In the genomic region with DNA sequence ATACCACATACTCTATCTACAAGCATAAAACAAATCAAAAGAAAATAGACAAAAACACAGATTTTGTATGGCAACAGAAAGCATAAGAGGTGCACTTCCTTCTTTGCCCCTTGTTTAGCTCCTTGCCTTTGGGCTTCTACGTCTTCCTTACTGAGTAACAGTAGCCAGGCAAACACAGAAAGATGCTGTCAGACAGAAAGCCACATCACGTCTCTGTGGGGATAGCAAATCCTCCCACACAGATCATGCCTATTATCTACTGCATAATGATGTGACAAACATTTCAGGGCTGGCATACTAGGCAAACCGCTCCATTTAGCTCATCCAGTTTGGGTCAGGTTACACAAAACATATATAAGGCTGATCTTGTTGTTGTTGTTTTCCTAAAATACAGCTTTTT, we compare ENCODE assay signal across 21 cellular contexts.
DNase-seq lines count a peak whose midpoint lies in the region; ATAC-seq, FAIRE-seq and TF ChIP-seq lines count a peak whose summit lies in the region.
"Had no signal": no experiment of that assay in that cellular context is flagged by ENCODE, and none has a peak within 500 bp of the region (broad histone marks: within the 10 kb centered on the region; RNA-seq: fewer than 3 reads in every experiment).

No MANE protein-coding gene starts in this region.

- TF ChIP-seq CTCF in A673 (conservative IDR thresholded peaks at IDR 0.05; ENCODE audit: low read depth, low read length), result no peak
- TF ChIP-seq CTCF in H1 (IDR thresholded peaks at IDR 0.05; ENCODE audit: control extremely low read depth in 1 of 3, insufficient read depth in 1 of 3, low read depth in 1 of 3, low read length in 3 of 3), result no peak
- no peak for TF ChIP-seq CTCF in neural progenitor cell (IDR thresholded peaks at IDR 0.05)

- H4K20me1 ChIP-seq in H1 (replicated peaks in 1 of 2; ENCODE audit: control insufficient read depth in 1 of 2, insufficient read depth in 2 of 2, low read length in 2 of 2) (no peaks in the 10 kb centered on the region), neural progenitor cell (ENCODE audit: low read depth) (no peaks in the 10 kb centered on the region)

- no peak overlapping the region for H3K9ac ChIP-seq in H1 (replicated peaks in 1 of 4; ENCODE audit: extremely low read depth in 1 of 4, low read depth in 3 of 4, low read length in 3 of 4)
- no peak overlapping the region for H3K9ac ChIP-seq in neural progenitor cell

- no peaks in the 10 kb centered on the region for H3K27me3 ChIP-seq in A673 (replicated peaks; ENCODE audit: insufficient read depth, low read depth, low read length, poor library complexity)
- no peaks in the 10 kb centered on the region for H3K27me3 ChIP-seq in H1 (replicated peaks in 1 of 4; ENCODE audit: control insufficient read depth in 3 of 4, extremely low read depth in 1 of 4, insufficient read depth in 3 of 4, low read length in 3 of 4)
- no peaks in the 10 kb centered on the region for H3K27me3 ChIP-seq in neural progenitor cell
- H3K27me3 ChIP-seq: BE2C had no signal

- no peak for TF ChIP-seq RAD21 in H1 (IDR thresholded peaks at IDR 0.05 in 1 of 2, conservative IDR thresholded peaks at IDR 0.05 in 1 of 2; ENCODE audit: low read depth in 2 of 2, low read length in 2 of 2)

- H3K27me3 Mint-ChIP-seq in neural progenitor cell (ENCODE audit: insufficient read depth, low read depth), result no peaks in the 10 kb centered on the region
- H3K27me3 Mint-ChIP-seq: CD4-positive, alpha-beta memory T cell had no signal

- H4K91ac ChIP-seq in H1 (replicated peaks; ENCODE audit: insufficient read length, low read length), result no peak overlapping the region

- H3K23ac ChIP-seq in H1 (ENCODE audit: insufficient read length), result no peak overlapping the region

- H3K27ac Mint-ChIP-seq in neural progenitor cell, result no peak overlapping the region
- H3K27ac Mint-ChIP-seq: CD4-positive, alpha-beta memory T cell had no signal

- no peak overlapping the region for H3K4me3 ChIP-seq in A673 (ENCODE audit: low read depth, low read length, poor library complexity, severe bottlenecking)
- no peak overlapping the region for H3K4me3 ChIP-seq in H1 (ENCODE audit: extremely low read depth in 1 of 4, insufficient read depth in 2 of 4, low read depth in 3 of 4, low read length in 4 of 4)
- H3K4me3 ChIP-seq in neural progenitor cell, result no peak overlapping the region

- TF ChIP-seq EP300 in H1 (IDR thresholded peaks at IDR 0.05; ENCODE audit: borderline replicate concordance in 1 of 2, low read depth in 2 of 2, low read length in 2 of 2), result no peak

- H4K8ac ChIP-seq in H1 (ENCODE audit: extremely low read depth, insufficient read depth, low read length), result no peak overlapping the region

- H2AK5ac ChIP-seq in H1 (ENCODE audit: low read depth, low read length), result no peak overlapping the region

- H2AFZ ChIP-seq in H1 (ENCODE audit: low read length) (no peak overlapping the region), neural progenitor cell (replicated peaks) (peak overlapping the region; percentile 20)

- BruUV-seq in A673 (replicated peaks; lab: Mats Ljungman, UMichigan), result no TSS peak

- H3K4ac ChIP-seq in H1 (replicated peaks; ENCODE audit: insufficient read length, low read depth, low read length), result no peak overlapping the region

- H4K5ac ChIP-seq in H1 (ENCODE audit: insufficient read length, low read depth, low read length), result no peak overlapping the region

- peaks cover 10% of the 10 kb centered on the region for H3K36me3 Mint-ChIP-seq in neural progenitor cell

- no peak overlapping the region for H2BK20ac ChIP-seq in H1 (ENCODE audit: low read length)

- no peak overlapping the region for H2BK12ac ChIP-seq in H1 (ENCODE audit: low read depth, low read length)

- no peak overlapping the region for H3K56ac ChIP-seq in H1 (replicated peaks; ENCODE audit: insufficient read length, low read depth, low read length)

- DNase-seq in A673 (ENCODE audit: low spot score) (peak; percentile 42), H54 (ENCODE audit: insufficient read length, low spot score) (no peak), H1 (ENCODE audit: low read depth in 1 of 2, low spot score in 2 of 2) (no peak), neural progenitor cell (ENCODE audit: low spot score) (no peak), inferior parietal cortex (ENCODE audit: extremely low spot score) (no peak)
- no peak for DNase-seq in activated CD8-positive, alpha-beta memory T cell treated with anti-CD3 and anti-CD28 coated beads, Interleukin-2, amount 50 U/mL, for 4 hours
- DNase-seq: BE2C; CD4-positive, alpha-beta memory T cell; COR-L47; DMS153; DMS79 treated with DMSO at 0.1 percent for 48 hours; EL had no signal

- H3K14ac ChIP-seq in H1 (ENCODE audit: insufficient read length), result no peak overlapping the region

- no peak overlapping the region for H2BK120ac ChIP-seq in H1 (replicated peaks; ENCODE audit: low read depth, low read length)

- intact Hi-C loops in A673 (cut with micrococcal nuclease; ENCODE audit: unreplicated experiment), result no loop called here

- no peaks in the 10 kb centered on the region for H3K23me2 ChIP-seq in H1 (ENCODE audit: low read depth, low read length)

- H3K4me1 ChIP-seq in A673 (ENCODE audit: insufficient read depth, low read length, poor library complexity, severe bottlenecking) (peaks cover 5% of the 10 kb centered on the region), H1 (replicated peaks in 1 of 4; ENCODE audit: control insufficient read depth in 3 of 4, insufficient read depth in 4 of 4, low read length in 3 of 4) (peaks cover 0 to 3% (median 0%) of the 10 kb centered on the region in 4 experiments; a peak in 1 of 7 replicates), neural progenitor cell (no peaks in the 10 kb centered on the region)
- H3K4me1 ChIP-seq: BE2C had no signal

- CTCF ChIA-PET in A673 (lab: Charles Lee), result no interaction called here
- CTCF ChIA-PET in H1 (lab: Charles Lee; ENCODE audit: partially characterized antibody), result interaction anchor here (0.8 to 2.6 kb wide), 16 partner anchors 10 to 418 kb away, joined by 3 to 18 read pairs (median 4); no protein-coding TSS in a partner anchor

- TF ChIP-seq POLR2A in H54 (IDR thresholded peaks at IDR 0.05; ENCODE audit: low read depth, low read length) (no peak), H1 (IDR thresholded peaks at IDR 0.05; ENCODE audit: control extremely low read depth in 1 of 2, low read depth in 2 of 2, low read length in 2 of 2) (no peak)

- H3K4me3 Mint-ChIP-seq in neural progenitor cell, result no peak overlapping the region
- H3K4me3 Mint-ChIP-seq: CD4-positive, alpha-beta memory T cell had no signal

- 86% methylated on average over 3 of the region's 3 CpGs; no CpG with 5 or more reads in 1 of the 2 experiments for WGBS in H1 (ENCODE audit: extremely low coverage in 1 of 2, insufficient coverage in 1 of 2, insufficient read length in 1 of 2, insufficient replicate concordance in 2 of 2, low coverage in 1 of 2, low lambda C conversion rate in 2 of 2, missing lambda C conversion rate in 1 of 2), 2 experiments

- H2BK5ac ChIP-seq in H1 (ENCODE audit: low read depth, low read length), result no peak overlapping the region

- no peaks in the 10 kb centered on the region for H3K9me3 ChIP-seq in A673 (ENCODE audit: low read depth, low read length, poor library complexity, severe bottlenecking)
- no peaks in the 10 kb centered on the region for H3K9me3 ChIP-seq in H1 (ENCODE audit: insufficient read depth in 2 of 2, low read depth in 1 of 2, low read length in 1 of 2)
- no peaks in the 10 kb centered on the region for H3K9me3 ChIP-seq in neural progenitor cell (ENCODE audit: low read depth)
- H3K9me3 ChIP-seq: BE2C had no signal

- no peaks in the 10 kb centered on the region for H3K36me3 ChIP-seq in A673 (ENCODE audit: insufficient read depth, low read length, poor library complexity, severe bottlenecking)
- no peaks in the 10 kb centered on the region for H3K36me3 ChIP-seq in H1 (ENCODE audit: control insufficient read depth in 2 of 4, insufficient read depth in 4 of 4, low read length in 3 of 4)
- H3K36me3 ChIP-seq in neural progenitor cell, result no peaks in the 10 kb centered on the region
- H3K36me3 ChIP-seq: BE2C had no signal

- H3F3A ChIP-seq in neural progenitor cell (ENCODE audit: low read depth), result no peaks in the 10 kb centered on the region

- no peak overlapping the region for H3K18ac ChIP-seq in H1 (ENCODE audit: extremely low read depth, low read length)

- H3K9me3 Mint-ChIP-seq in neural progenitor cell, result no peaks in the 10 kb centered on the region
- H3K9me3 Mint-ChIP-seq: CD4-positive, alpha-beta memory T cell had no signal

- H2BK15ac ChIP-seq in H1 (ENCODE audit: low read length), result no peak overlapping the region

- H3K27ac ChIP-seq in A673 (ENCODE audit: low read depth, low read length, poor library complexity, severe bottlenecking) (no peak overlapping the region), H1 (ENCODE audit: low read depth, low read length) (no peak overlapping the region), neural progenitor cell (no peak overlapping the region)
- H3K27ac ChIP-seq: C4-2B had no signal

- H3K79me2 ChIP-seq in H1 (ENCODE audit: control insufficient read depth in 1 of 2, insufficient read depth in 2 of 2, low read length in 2 of 2), result no peaks in the 10 kb centered on the region
- H3K79me2 ChIP-seq in neural progenitor cell (ENCODE audit: low read depth), result no peaks in the 10 kb centered on the region

- peaks cover 7% of the 10 kb centered on the region for H3K4me1 Mint-ChIP-seq in neural progenitor cell
- H3K4me1 Mint-ChIP-seq: CD4-positive, alpha-beta memory T cell had no signal

- H3K4me2 ChIP-seq in H1 (ENCODE audit: insufficient read depth in 1 of 2, low read depth in 2 of 2, low read length in 2 of 2) (no peak overlapping the region), neural progenitor cell (no peak overlapping the region)

- no peaks in the 10 kb centered on the region for H3K79me1 ChIP-seq in H1 (ENCODE audit: low read depth, low read length)

- POLR2A ChIA-PET in A673 (lab: Charles Lee; ENCODE audit: low non-redundant PET) (no interaction called here), H1 (lab: Charles Lee; ENCODE audit: partially characterized antibody) (no interaction called here)

- peak; percentile 33 for FAIRE-seq in H54 (lab: Jason Lieb, UNC)
- peak; percentile 24 for FAIRE-seq in H1 (lab: Jason Lieb, UNC)
- FAIRE-seq: D721Med, G401.6, GM12891, GM19239, HepG2, HTR-8/SVneo had no signal

- no peak for ATAC-seq in GM18867 (IDR thresholded peaks at IDR 0.05; ENCODE audit: unreplicated experiment)
- ATAC-seq: HCT116, HepG2 had no signal

TF ChIP-seq in H1, 55 proteins besides CTCF, POLR2A, EP300 and RAD21 (continues in another document):
- TF ChIP-seq MAX (IDR thresholded peaks at IDR 0.05), result no peak
